17 cellular contexts compared by ENCODE assay signal in the genomic region with DNA sequence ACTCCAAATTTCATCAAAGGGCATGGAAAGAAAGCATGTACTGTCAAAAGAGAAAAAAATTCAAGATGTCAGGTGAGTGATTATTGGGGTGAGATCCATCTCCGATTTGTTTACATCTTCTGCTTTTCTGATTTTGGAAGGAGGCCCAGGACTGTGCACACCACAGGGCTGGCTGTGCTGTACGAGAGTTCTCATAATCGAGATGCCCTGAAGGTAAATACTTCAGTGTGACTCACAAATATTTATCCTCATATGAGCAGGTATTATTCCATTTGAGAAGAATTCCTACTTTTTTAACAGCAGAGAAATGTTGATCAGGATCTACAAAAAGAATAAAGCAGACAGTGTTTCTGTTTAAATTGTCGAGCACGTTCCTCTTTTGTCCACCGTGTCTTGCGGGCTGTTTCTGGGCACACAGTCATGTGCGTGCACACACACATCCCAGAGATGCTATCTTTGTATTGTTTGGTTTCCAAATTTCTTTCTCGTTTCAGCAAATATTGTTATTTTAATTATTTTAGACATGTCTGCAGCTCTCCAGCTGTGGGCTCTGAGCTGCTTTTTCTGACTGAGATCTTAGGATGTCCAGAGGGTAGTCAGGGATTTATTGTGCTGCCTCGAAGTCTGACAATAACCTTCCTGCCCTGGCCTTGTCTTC.
DNase-seq lines count a peak whose midpoint lies in the region; ATAC-seq and TF ChIP-seq lines count a peak whose summit lies in the region.
"Had no signal": no experiment of that assay in that cellular context is flagged by ENCODE, and none has a peak within 500 bp of the region (broad histone marks: within the 10 kb centered on the region; RNA-seq: fewer than 3 reads in every experiment).

No MANE protein-coding gene starts in this region.

- H3K9me3 ChIP-seq in muscle layer of duodenum (ENCODE audit: control insufficient read depth in 1 of 2, low read length in 2 of 2) = no peaks in the 10 kb centered on the region
- H3K9me3 ChIP-seq: colonic mucosa, ovary, transverse colon had no signal

- intact Hi-C loops in Right ventricle myocardium superior (cut with DNase I) = no loop called here

- DNase-seq in BJ (ENCODE audit: low read depth) (peak; percentile 44), LNCaP clone FGC (ENCODE audit: low read depth) (peak; percentile 44), T47D (ENCODE audit: low read depth in 1 of 2, low spot score in 1 of 2) (peak; percentile 32 to 91), Right ventricle myocardium superior (no peak), T-helper 9 cell (no peak), dedifferentiated amniotic fluid mesenchymal stem cell (ENCODE audit: extremely low spot score) (no peak)
- no peak for DNase-seq in stimulated activated CD8-positive, alpha-beta memory T cell treated with anti-CD3 and anti-CD28 coated beads, Interleukin-4, amount 100 ng/mL, for 48 hours
- DNase-seq: activated CD4-positive, CD25-positive, alpha-beta regulatory T cell; activated CD8-positive, alpha-beta memory T cell treated with anti-CD3 and anti-CD28 coated beads, Interleukin-2, amount 50 U/mL, for 4 hours; colonic mucosa; DND-41; NCI-H1694 treated with DMSO at 0.1 percent for 48 hours; NCI-H82; ovary; stimulated activated CD4-positive, alpha-beta T cell treated with anti-CD3 and anti-CD28 coated beads, Interleukin-15, amount 100 ng/mL, for 24 hours; transverse colon had no signal

- H3K27ac ChIP-seq in muscle layer of duodenum (ENCODE audit: low read length) = peak overlapping the region; percentile 40
- H3K27ac ChIP-seq: colonic mucosa, ovary had no signal

- H3K36me3 ChIP-seq in BJ (ENCODE audit: control insufficient read depth, insufficient read depth, low read length) (peaks cover 8% of the 10 kb centered on the region), muscle layer of duodenum (ENCODE audit: control insufficient read depth in 1 of 2, insufficient read depth in 2 of 2, low read length in 2 of 2) (peaks cover 33 to 35% of the 10 kb centered on the region in 2 donors)
- H3K36me3 ChIP-seq: colonic mucosa, ovary had no signal

- TF ChIP-seq CTCF in BJ (IDR thresholded peaks at IDR 0.05; ENCODE audit: insufficient read depth, low read depth, low read length) (no peak), LNCaP clone FGC (IDR thresholded peaks at IDR 0.05; ENCODE audit: control insufficient read depth, extremely low read depth, insufficient read depth) (no peak)

- H3K27me3 ChIP-seq in BJ (ENCODE audit: control insufficient read depth, insufficient read depth, low read length) (no peaks in the 10 kb centered on the region), muscle layer of duodenum (ENCODE audit: low read depth, low read length) (no peaks in the 10 kb centered on the region)
- H3K27me3 ChIP-seq: colonic mucosa, ovary, transverse colon had no signal

- H3K4me1 ChIP-seq in muscle layer of duodenum (ENCODE audit: control insufficient read depth in 1 of 2, insufficient read depth in 2 of 2, low read length in 2 of 2) = peaks cover 8 to 34% of the 10 kb centered on the region in 2 donors
- H3K4me1 ChIP-seq: colonic mucosa had no signal

- in situ Hi-C loops in T47D (cut with HindIII; ENCODE audit: low pct_unique_long_range_greater_than_20kb, low sequenced_read_pairs) = no loop called here

- POLR2A ChIA-PET in BJ (lab: Charles Lee) = interaction anchor here (0.6 to 1.2 kb wide), 2 partner anchors 8 to 12 kb away, joined by 3 to 6 read pairs; no protein-coding TSS in a partner anchor

- ATAC-seq in Right ventricle myocardium superior (ENCODE audit: poor library complexity) = no peak

- CTCF ChIA-PET in BJ (lab: Yijun Ruan, JAX) = interaction anchor here (1.0 kb wide), 2 partner anchors 109 to 368 kb away, joined by 3 read pairs; no protein-coding TSS in a partner anchor

- no peak overlapping the region for H3K4me3 ChIP-seq in BJ (ENCODE audit: low read depth, low read length)
- H3K4me3 ChIP-seq in LNCaP clone FGC (ENCODE audit: low read depth, low read length) = no peak overlapping the region
- H3K4me3 ChIP-seq in muscle layer of duodenum (ENCODE audit: low read depth in 1 of 2, low read length in 2 of 2) = no peak overlapping the region
- H3K4me3 ChIP-seq: colonic mucosa, ovary, transverse colon had no signal

Comparison
In these comparisons a context has a peak if more than half of its experiments do, and no peak if none do; other contexts are left out.
1. DNase-seq: peak in BJ (single experiment), LNCaP clone FGC (single experiment) and T47D (2 of 2); none in Right ventricle myocardium superior (single experiment), T-helper 9 cell (single experiment), dedifferentiated amniotic fluid mesenchymal stem cell (single experiment) and stimulated activated CD8-positive, alpha-beta memory T cell treated with anti-CD3 and anti-CD28 coated beads, Interleukin-4, amount 100 ng/mL, for 48 hours (single experiment).